Comparison of ENCODE assay signal across 1 cellular context in genomic region chr20:5153612-5154542, GRCh38.
TF ChIP-seq lines count a peak whose summit lies in the region.

No MANE protein-coding gene starts in this region.

TF ChIP-seq in HCT116, 20 proteins besides CTCF, POLR2A, EP300 and RAD21 (continued from another document):
- peak; percentile 65; the same call in 1 of the 2 replicates for TF ChIP-seq MAX (IDR thresholded peaks at IDR 0.05)
- TF ChIP-seq YY1 (IDR thresholded peaks at IDR 0.05; ENCODE audit: extremely low read depth, insufficient replicate concordance, low read depth, low read length) = no peak
- peak; percentile 33; the same call in 1 of the 2 replicates for TF ChIP-seq POLR2AphosphoS5 (IDR thresholded peaks at IDR 0.05; ENCODE audit: low read depth, low read length)
- 0 out of 2 replicates have a peak, but pooled peaks have one; percentile 28 for TF ChIP-seq CEBPB (IDR thresholded peaks at IDR 0.05; ENCODE audit: low read depth)
- TF ChIP-seq JUND (IDR thresholded peaks at IDR 0.05) = peak; percentile 62
